ENCODE assay signal across 2 cellular contexts in the genomic region with DNA sequence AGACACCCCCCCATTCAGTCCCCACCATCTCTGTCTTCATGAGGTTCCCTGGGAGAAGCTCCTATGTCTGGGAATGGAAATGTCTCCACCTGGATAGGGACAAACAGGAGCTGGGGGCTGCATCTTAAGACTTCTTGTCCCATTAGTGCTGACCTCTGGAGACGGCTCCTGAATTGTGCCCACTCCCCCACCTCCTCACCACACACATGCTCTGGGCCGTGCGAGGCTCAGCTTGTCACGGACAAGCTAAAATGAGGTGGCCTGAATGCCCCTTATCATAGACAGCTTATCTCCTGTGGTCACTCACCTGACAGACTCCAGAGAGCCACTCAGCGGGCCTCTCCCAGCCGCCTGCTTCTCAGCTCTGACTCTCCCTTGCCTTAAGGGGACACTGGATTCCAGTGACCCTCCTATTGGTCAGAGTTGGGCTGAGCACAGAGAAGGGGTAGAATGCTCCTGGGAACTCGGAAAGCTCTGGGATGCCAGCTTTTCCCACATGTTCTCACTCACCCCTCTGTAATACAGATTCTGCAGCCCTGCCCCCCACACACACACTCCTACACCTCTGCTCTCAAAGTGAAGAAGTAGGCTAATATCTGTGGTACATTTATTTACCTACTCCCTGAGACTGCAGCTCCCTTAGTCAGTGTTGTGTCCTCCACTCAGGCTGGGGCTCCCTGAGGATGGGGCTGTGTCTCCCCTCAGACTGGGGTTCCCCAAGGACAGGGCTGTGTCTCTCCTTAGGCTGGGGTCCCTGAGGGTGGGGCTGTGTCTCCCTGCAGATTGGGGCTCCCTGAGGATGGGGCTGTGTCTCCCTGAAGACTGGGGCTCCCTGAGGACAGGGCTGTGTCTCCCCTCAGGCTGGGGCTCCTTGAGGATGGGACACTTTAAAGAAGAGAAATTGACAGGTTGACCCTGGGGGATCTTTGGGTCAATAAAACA.
TF ChIP-seq lines count a peak whose summit lies in the region.

No MANE protein-coding gene starts in this region.

TF ChIP-seq in HEK293, 187 proteins besides CTCF, POLR2A, EP300 and RAD21:
- TF ChIP-seq ZNF747 (tag by site-specific recombination; IDR thresholded peaks at IDR 0.05) (no peak), EGR2 (tag by site-specific recombination; IDR thresholded peaks at IDR 0.05; ENCODE audit: low read depth) (peak; percentile 52; the same call in 1 of the 2 replicates), ZBTB20 (tag by site-specific recombination; IDR thresholded peaks at IDR 0.05) (peak; percentile 79), ZNF510 (tag by site-specific recombination; IDR thresholded peaks at IDR 0.05; ENCODE audit: insufficient replicate concordance) (no peak), SCRT2 (tag by site-specific recombination; IDR thresholded peaks at IDR 0.05) (no peak), ZNF596 (tag by site-specific recombination; IDR thresholded peaks at IDR 0.05) (no peak), ZNF670 (tag by site-specific recombination; IDR thresholded peaks at IDR 0.05; ENCODE audit: low read depth) (no peak), ZFHX2 (tag by site-specific recombination; conservative IDR thresholded peaks at IDR 0.05) (peak; percentile 61)
- TF ChIP-seq, protein P1, sequence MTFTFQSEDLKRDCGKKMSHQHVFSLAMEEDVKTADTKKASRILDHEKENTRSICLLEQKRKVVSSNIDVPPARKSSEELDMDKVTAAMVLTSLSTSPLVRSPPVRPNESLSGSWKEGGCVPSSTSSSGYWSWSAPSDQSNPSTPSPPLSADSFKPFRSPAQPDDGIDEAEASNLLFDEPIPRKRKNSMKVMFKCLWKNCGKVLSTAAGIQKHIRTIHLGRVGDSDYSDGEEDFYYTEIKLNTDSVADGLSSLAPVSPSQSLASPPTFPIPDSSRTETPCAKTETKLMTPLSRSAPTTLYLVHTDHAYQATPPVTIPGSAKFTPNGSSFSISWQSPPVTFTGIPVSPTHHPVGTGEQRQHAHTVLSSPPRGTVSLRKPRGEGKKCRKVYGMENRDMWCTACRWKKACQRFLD (tag by site-specific recombination; IDR thresholded peaks at IDR 0.05): no peak
- TF ChIP-seq, protein P2, sequence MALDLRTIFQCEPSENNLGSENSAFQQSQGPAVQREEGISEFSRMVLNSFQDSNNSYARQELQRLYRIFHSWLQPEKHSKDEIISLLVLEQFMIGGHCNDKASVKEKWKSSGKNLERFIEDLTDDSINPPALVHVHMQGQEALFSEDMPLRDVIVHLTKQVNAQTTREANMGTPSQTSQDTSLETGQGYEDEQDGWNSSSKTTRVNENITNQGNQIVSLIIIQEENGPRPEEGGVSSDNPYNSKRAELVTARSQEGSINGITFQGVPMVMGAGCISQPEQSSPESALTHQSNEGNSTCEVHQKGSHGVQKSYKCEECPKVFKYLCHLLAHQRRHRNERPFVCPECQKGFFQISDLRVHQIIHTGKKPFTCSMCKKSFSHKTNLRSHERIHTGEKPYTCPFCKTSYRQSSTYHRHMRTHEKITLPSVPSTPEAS (tag by site-specific recombination; IDR thresholded peaks at IDR 0.05): no peak

TF ChIP-seq in K562, 482 proteins besides CTCF, POLR2A, EP300 and RAD21 (continues in another document):
- peak; percentile 97 for TF ChIP-seq CTBP1 (IDR thresholded peaks at IDR 0.05; ENCODE audit: borderline replicate concordance)
- no peak for TF ChIP-seq PHF8 (IDR thresholded peaks at IDR 0.05; ENCODE audit: borderline replicate concordance, low read length)
- TF ChIP-seq ZNF589 (CRISPR knock-in tag; IDR thresholded peaks at IDR 0.05; ENCODE audit: low read depth): peak; percentile 96
- peak; percentile 89; the same call in 1 of the 2 replicates for TF ChIP-seq MTA1 (IDR thresholded peaks at IDR 0.05; ENCODE audit: borderline replicate concordance)
- TF ChIP-seq RBM14 (IDR thresholded peaks at IDR 0.05; ENCODE audit: borderline replicate concordance, insufficient read depth, low read depth, low read length): no peak
- TF ChIP-seq KDM1A (IDR thresholded peaks at IDR 0.05): no peak
- no peak for TF ChIP-seq GTF2F1 (IDR thresholded peaks at IDR 0.05; ENCODE audit: low read depth, low read length)
- peak; percentile 72; the same call in 1 of the 2 replicates for TF ChIP-seq ZNF316 (IDR thresholded peaks at IDR 0.05)
- no peak for TF ChIP-seq RBM34 (IDR thresholded peaks at IDR 0.05; ENCODE audit: borderline replicate concordance, insufficient read depth, low read length)
- no peak for TF ChIP-seq SMARCB1 (IDR thresholded peaks at IDR 0.05; ENCODE audit: insufficient read length, low read depth)
- peak; percentile 51; the same call in 1 of the 2 replicates for TF ChIP-seq NFRKB (IDR thresholded peaks at IDR 0.05; ENCODE audit: low read depth)
- TF ChIP-seq SRSF1 (IDR thresholded peaks at IDR 0.05; ENCODE audit: low read depth, low read length): no peak
- TF ChIP-seq, protein P3, sequence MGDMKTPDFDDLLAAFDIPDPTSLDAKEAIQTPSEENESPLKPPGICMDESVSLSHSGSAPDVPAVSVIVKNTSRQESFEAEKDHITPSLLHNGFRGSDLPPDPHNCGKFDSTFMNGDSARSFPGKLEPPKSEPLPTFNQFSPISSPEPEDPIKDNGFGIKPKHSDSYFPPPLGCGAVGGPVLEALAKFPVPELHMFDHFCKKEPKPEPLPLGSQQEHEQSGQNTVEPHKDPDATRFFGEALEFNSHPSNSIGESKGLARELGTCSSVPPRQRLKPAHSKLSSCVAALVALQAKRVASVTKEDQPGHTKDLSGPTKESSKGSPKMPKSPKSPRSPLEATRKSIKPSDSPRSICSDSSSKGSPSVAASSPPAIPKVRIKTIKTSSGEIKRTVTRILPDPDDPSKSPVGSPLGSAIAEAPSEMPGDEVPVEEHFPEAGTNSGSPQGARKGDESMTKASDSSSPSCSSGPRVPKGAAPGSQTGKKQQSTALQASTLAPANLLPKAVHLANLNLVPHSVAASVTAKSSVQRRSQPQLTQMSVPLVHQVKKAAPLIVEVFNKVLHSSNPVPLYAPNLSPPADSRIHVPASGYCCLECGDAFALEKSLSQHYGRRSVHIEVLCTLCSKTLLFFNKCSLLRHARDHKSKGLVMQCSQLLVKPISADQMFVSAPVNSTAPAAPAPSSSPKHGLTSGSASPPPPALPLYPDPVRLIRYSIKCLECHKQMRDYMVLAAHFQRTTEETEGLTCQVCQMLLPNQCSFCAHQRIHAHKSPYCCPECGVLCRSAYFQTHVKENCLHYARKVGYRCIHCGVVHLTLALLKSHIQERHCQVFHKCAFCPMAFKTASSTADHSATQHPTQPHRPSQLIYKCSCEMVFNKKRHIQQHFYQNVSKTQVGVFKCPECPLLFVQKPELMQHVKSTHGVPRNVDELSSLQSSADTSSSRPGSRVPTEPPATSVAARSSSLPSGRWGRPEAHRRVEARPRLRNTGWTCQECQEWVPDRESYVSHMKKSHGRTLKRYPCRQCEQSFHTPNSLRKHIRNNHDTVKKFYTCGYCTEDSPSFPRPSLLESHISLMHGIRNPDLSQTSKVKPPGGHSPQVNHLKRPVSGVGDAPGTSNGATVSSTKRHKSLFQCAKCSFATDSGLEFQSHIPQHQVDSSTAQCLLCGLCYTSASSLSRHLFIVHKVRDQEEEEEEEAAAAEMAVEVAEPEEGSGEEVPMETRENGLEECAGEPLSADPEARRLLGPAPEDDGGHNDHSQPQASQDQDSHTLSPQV (IDR thresholded peaks at IDR 0.05): peak; percentile 95
- no peak for TF ChIP-seq NCOA2 (IDR thresholded peaks at IDR 0.05; ENCODE audit: partially characterized antibody in 2 of 2)
- peak; percentile 70 for TF ChIP-seq MECOM (CRISPR knock-in tag; IDR thresholded peaks at IDR 0.05)
- peak; percentile 72 to 73; a peak in 3 of 4 replicates for TF ChIP-seq MAZ (CRISPR knock-in tag; conservative IDR thresholded peaks at IDR 0.05 in 1 of 2, IDR thresholded peaks at IDR 0.05 in 1 of 2)
- TF ChIP-seq HNRNPK (IDR thresholded peaks at IDR 0.05; ENCODE audit: low read depth, low read length, poor library complexity, severe bottlenecking): no peak
- peak; percentile 23 to 93; a peak in 3 of 4 replicates for TF ChIP-seq RCOR1 (IDR thresholded peaks at IDR 0.05; ENCODE audit: borderline replicate concordance in 1 of 2, low read depth in 2 of 2, low read length in 2 of 2)
- TF ChIP-seq, protein P4, sequence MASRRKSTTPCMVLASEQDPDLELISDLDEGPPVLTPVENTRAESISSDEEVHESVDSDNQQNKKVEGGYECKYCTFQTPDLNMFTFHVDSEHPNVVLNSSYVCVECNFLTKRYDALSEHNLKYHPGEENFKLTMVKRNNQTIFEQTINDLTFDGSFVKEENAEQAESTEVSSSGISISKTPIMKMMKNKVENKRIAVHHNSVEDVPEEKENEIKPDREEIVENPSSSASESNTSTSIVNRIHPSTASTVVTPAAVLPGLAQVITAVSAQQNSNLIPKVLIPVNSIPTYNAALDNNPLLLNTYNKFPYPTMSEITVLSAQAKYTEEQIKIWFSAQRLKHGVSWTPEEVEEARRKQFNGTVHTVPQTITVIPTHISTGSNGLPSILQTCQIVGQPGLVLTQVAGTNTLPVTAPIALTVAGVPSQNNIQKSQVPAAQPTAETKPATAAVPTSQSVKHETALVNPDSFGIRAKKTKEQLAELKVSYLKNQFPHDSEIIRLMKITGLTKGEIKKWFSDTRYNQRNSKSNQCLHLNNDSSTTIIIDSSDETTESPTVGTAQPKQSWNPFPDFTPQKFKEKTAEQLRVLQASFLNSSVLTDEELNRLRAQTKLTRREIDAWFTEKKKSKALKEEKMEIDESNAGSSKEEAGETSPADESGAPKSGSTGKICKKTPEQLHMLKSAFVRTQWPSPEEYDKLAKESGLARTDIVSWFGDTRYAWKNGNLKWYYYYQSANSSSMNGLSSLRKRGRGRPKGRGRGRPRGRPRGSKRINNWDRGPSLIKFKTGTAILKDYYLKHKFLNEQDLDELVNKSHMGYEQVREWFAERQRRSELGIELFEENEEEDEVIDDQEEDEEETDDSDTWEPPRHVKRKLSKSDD (conservative IDR thresholded peaks at IDR 0.05; ENCODE audit: low read length): no peak
- TF ChIP-seq EGR1 (conservative IDR thresholded peaks at IDR 0.05): no peak
- no peak for TF ChIP-seq ZFPM2 (CRISPR knock-in tag; IDR thresholded peaks at IDR 0.05)
- TF ChIP-seq U2AF1 (optimal IDR thresholded peaks at IDR 0.05; ENCODE audit: low read depth, low read length): no peak
- TF ChIP-seq PHB2 (IDR thresholded peaks at IDR 0.05; ENCODE audit: low read depth): no peak
- peak; percentile 83 for TF ChIP-seq FOSL1 (tag; conservative IDR thresholded peaks at IDR 0.05)
- no peak for TF ChIP-seq XRCC4 (IDR thresholded peaks at IDR 0.05; ENCODE audit: extremely low read depth, insufficient read depth, insufficient read length)
- TF ChIP-seq CBFA2T2 (conservative IDR thresholded peaks at IDR 0.05): no peak
- TF ChIP-seq PCBP1 (IDR thresholded peaks at IDR 0.05; ENCODE audit: low read depth, low read length, poor library complexity, severe bottlenecking): no peak
- TF ChIP-seq CXXC5 (CRISPR knock-in tag; IDR thresholded peaks at IDR 0.05): peak; percentile 95
- TF ChIP-seq HNRNPUL1 (IDR thresholded peaks at IDR 0.05; ENCODE audit: low read length): no peak
- TF ChIP-seq HMGN3 (IDR thresholded peaks at IDR 0.05; ENCODE audit: borderline replicate concordance, extremely low read depth, insufficient read length, low read depth, low read length): peak; percentile 25
- no peak for TF ChIP-seq ZNF764 (CRISPR knock-in tag; IDR thresholded peaks at IDR 0.05; ENCODE audit: low read depth)
- TF ChIP-seq PTBP1 (IDR thresholded peaks at IDR 0.05; ENCODE audit: low read depth, low read length): no peak
- TF ChIP-seq LEF1 (IDR thresholded peaks at IDR 0.05): peak; percentile 30; the same call in 1 of the 2 replicates
- TF ChIP-seq HMG20B (CRISPR knock-in tag; IDR thresholded peaks at IDR 0.05): no peak
- peak; percentile 50; the same call in 1 of the 2 replicates for TF ChIP-seq TEAD4 (IDR thresholded peaks at IDR 0.05; ENCODE audit: low read length)
- TF ChIP-seq TEAD4 (CRISPR knock-in tag; IDR thresholded peaks at IDR 0.05; ENCODE audit: borderline replicate concordance): no peak
- no peak for TF ChIP-seq RBM15 (IDR thresholded peaks at IDR 0.05; ENCODE audit: insufficient read depth, low read length)
- TF ChIP-seq ETV1 (tag; conservative IDR thresholded peaks at IDR 0.05; ENCODE audit: low read depth): 0 out of 2 replicates have a peak, but pooled peaks have one; percentile 14
- TF ChIP-seq RBM39 (optimal IDR thresholded peaks at IDR 0.05; ENCODE audit: low read depth, low read length): no peak
- no peak for TF ChIP-seq ZNF311 (CRISPR knock-in tag; IDR thresholded peaks at IDR 0.05)
- TF ChIP-seq, protein P5, sequence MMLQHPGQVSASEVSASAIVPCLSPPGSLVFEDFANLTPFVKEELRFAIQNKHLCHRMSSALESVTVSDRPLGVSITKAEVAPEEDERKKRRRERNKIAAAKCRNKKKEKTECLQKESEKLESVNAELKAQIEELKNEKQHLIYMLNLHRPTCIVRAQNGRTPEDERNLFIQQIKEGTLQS (IDR thresholded peaks at IDR 0.05): 0 out of 2 replicates have a peak, but pooled peaks have one; percentile 22
- TF ChIP-seq, protein P5 (CRISPR knock-in tag; conservative IDR thresholded peaks at IDR 0.05): no peak
- no peak for TF ChIP-seq STAG1 (CRISPR knock-in tag; IDR thresholded peaks at IDR 0.05; ENCODE audit: borderline replicate concordance)
- TF ChIP-seq YY1 (IDR thresholded peaks at IDR 0.05; ENCODE audit: borderline replicate concordance in 1 of 3, control insufficient read depth in 1 of 3, extremely low read depth in 1 of 3, insufficient read depth in 3 of 3, insufficient read length in 1 of 3, insufficient replicate concordance in 2 of 3, low read depth in 1 of 3, low read length in 2 of 3): no peak
- TF ChIP-seq NR2C1 (IDR thresholded peaks at IDR 0.05): peak; percentile 20; the same call in 1 of the 2 replicates
- peak; percentile 70 for TF ChIP-seq NR2C1 (tag; IDR thresholded peaks at IDR 0.05)
- TF ChIP-seq RHOXF2B (CRISPR knock-in tag; conservative IDR thresholded peaks at IDR 0.05): no peak
- TF ChIP-seq, protein P6, sequence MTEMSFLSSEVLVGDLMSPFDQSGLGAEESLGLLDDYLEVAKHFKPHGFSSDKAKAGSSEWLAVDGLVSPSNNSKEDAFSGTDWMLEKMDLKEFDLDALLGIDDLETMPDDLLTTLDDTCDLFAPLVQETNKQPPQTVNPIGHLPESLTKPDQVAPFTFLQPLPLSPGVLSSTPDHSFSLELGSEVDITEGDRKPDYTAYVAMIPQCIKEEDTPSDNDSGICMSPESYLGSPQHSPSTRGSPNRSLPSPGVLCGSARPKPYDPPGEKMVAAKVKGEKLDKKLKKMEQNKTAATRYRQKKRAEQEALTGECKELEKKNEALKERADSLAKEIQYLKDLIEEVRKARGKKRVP (CRISPR knock-in tag; IDR thresholded peaks at IDR 0.05): peak; percentile 32; the same call in 1 of the 2 replicates
- TF ChIP-seq ZKSCAN8 (CRISPR knock-in tag; IDR thresholded peaks at IDR 0.05): no peak
- TF ChIP-seq CREB1 (IDR thresholded peaks at IDR 0.05): no peak
- TF ChIP-seq CREB1 (CRISPR knock-in tag; IDR thresholded peaks at IDR 0.05): 0 out of 2 replicates have a peak, but pooled peaks have one; percentile 32
- no peak for TF ChIP-seq PYGO2 (tag; IDR thresholded peaks at IDR 0.05)
- TF ChIP-seq ZNF354B (CRISPR knock-in tag; IDR thresholded peaks at IDR 0.05): no peak
